ENCODE assay signal across 14 cellular contexts in the genomic region with DNA sequence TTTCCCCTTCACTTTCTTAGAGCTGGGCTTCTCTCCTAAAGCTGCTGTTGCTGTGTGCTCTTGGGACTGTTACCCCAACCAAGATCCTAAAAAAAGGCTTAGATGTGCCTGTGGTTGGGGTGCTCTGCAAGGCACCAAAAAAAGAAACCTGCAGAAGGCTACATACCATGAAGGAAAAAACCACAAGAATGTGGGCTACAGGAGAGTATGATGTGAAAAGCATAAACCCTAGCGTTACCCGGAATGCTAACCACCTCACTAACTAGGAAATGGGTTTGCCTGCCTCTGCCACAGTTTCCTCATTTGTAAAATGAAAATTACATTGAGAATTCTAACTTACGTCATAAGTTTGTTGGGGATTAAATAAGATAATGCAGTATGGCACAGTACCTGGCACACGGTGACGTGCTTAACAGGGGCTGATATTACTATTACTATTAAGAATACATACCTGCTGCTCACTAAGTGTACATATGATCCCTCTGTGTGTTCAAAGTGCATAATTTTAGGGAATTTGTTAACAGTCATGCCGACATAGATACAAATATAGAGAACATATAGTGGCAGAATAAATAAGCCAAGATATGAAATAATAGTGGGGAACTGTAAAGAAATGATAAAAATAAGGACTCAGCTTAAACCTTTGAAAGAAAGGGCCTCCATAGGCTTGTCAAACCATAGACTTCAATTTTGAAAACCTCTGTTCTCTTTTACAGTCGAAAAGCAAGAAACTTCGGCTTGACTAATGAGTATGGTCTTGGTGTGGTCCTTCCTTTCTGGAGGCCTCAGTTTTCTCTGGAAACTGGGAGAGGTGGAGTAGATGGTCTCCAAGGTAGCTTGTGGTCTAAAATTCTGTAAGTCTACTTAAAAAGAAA.
A peak's percentile ranks its signal among the peaks of the same experiment; 100 is the strongest.
DNase-seq lines count a peak whose midpoint lies in the region; ATAC-seq and TF ChIP-seq lines count a peak whose summit lies in the region.
"Had no signal": no experiment of that assay in that cellular context is flagged by ENCODE, and none has a peak within 500 bp of the region (broad histone marks: within the 10 kb centered on the region; RNA-seq: fewer than 3 reads in every experiment).

No MANE protein-coding gene starts in this region.

- no peaks in the 10 kb centered on the region for H3K36me3 Mint-ChIP-seq in T-helper 2 cell treated with Interferon-gamma antibody and Interleukin-4, amounts not matched to agents 5 μg/mL and 100 μg/mL, for 36 hours (ENCODE audit: low read depth)
- H3K36me3 Mint-ChIP-seq in GM23338 (ENCODE audit: low read depth): no peaks in the 10 kb centered on the region

- DNase-seq in A172 (ENCODE audit: low spot score) (peak; percentile 36), DND-41 (peak; percentile 68), iris pigment epithelial cell (ENCODE audit: low read depth) (peak; percentile 61), GM23338 (ENCODE audit: low spot score) (no peak), psoas muscle (no peak)
- DNase-seq in T-helper 2 cell treated with Interferon-gamma antibody and Interleukin-4, amounts not matched to agents 5 μg/mL and 100 μg/mL, for 36 hours (ENCODE audit: low spot score): peak; percentile 43
- DNase-seq: endodermal cell, heart right ventricle, lower lobe of right lung, transverse colon had no signal

- H3K9ac ChIP-seq in DND-41 (ENCODE audit: low read depth, low read length): peak overlapping the region; percentile 46

- intact Hi-C loops in psoas muscle (cut with DNase I): no loop called here

- peak overlapping the region; percentile 77 for H3K4me3 Mint-ChIP-seq in T-helper 2 cell treated with Interferon-gamma antibody and Interleukin-4, amounts not matched to agents 5 μg/mL and 100 μg/mL, for 36 hours
- no peak overlapping the region for H3K4me3 Mint-ChIP-seq in GM23338
- H3K4me3 Mint-ChIP-seq: endodermal cell had no signal

- WGBS in psoas muscle, 3 donors: 92 to 93% (median 92%) methylated on average over 8 of the region's 8 CpGs

- no peaks in the 10 kb centered on the region; the same call in 1 of the 2 replicates for H4K20me1 ChIP-seq in DND-41 (ENCODE audit: insufficient read depth, low read length)
- no peaks in the 10 kb centered on the region for H4K20me1 ChIP-seq in GM23338 (replicated peaks; ENCODE audit: insufficient read depth)

- H3K4me1 Mint-ChIP-seq in T-helper 2 cell treated with Interferon-gamma antibody and Interleukin-4, amounts not matched to agents 5 μg/mL and 100 μg/mL, for 36 hours (ENCODE audit: low read depth): peaks cover 53% of the 10 kb centered on the region
- H3K4me1 Mint-ChIP-seq in GM23338: peaks cover 14% of the 10 kb centered on the region; the same call in 2 of the 3 replicates

- ATAC-seq in DND-41 (ENCODE audit: insufficient read depth, low read depth): peak; percentile 92
- ATAC-seq in GM23338: no peak
- no peak for ATAC-seq in psoas muscle
- no peak for ATAC-seq in HG02588 (IDR thresholded peaks at IDR 0.05; ENCODE audit: unreplicated experiment)
- ATAC-seq in GM19328 (IDR thresholded peaks at IDR 0.05; ENCODE audit: unreplicated experiment): no peak
- ATAC-seq: heart right ventricle, lower lobe of right lung had no signal

- H3K27me3 ChIP-seq in DND-41 (ENCODE audit: insufficient read depth, low read length, poor library complexity) (no peaks in the 10 kb centered on the region), GM23338 (ENCODE audit: insufficient read depth) (no peaks in the 10 kb centered on the region), psoas muscle (ENCODE audit: insufficient read depth in 3 of 3, low read length in 2 of 3) (no peaks in the 10 kb centered on the region)
- H3K27me3 ChIP-seq: heart right ventricle, right atrium auricular region, transverse colon had no signal

- TF ChIP-seq CTCF in DND-41 (IDR thresholded peaks at IDR 0.05; ENCODE audit: borderline replicate concordance, extremely low read depth, low read length, poor library complexity, severe bottlenecking) (peak; percentile 4), GM23338 (conservative IDR thresholded peaks at IDR 0.05; ENCODE audit: low read depth in 2 of 2) (no peak), psoas muscle (IDR thresholded peaks at IDR 0.05) (no peak)

- H3K4me3 ChIP-seq in DND-41 (ENCODE audit: low read depth in 1 of 2, low read length in 2 of 2) (peak overlapping the region in 1 of 2 experiments; percentile 57; a peak in 2 of 4 replicates), GM23338 (no peak overlapping the region), psoas muscle (no peak overlapping the region)
- H3K4me3 ChIP-seq: lower lobe of right lung, right atrium auricular region, transverse colon had no signal

- H3K9me3 ChIP-seq in DND-41 (ENCODE audit: insufficient read depth, low read length, severe bottlenecking): no peaks in the 10 kb centered on the region
- no peaks in the 10 kb centered on the region for H3K9me3 ChIP-seq in psoas muscle
- H3K9me3 ChIP-seq: heart right ventricle, lower lobe of right lung, right atrium auricular region, transverse colon had no signal

- no peaks in the 10 kb centered on the region for H3K27me3 Mint-ChIP-seq in T-helper 2 cell treated with Interferon-gamma antibody and Interleukin-4, amounts not matched to agents 5 μg/mL and 100 μg/mL, for 36 hours (ENCODE audit: low read depth)
- no peaks in the 10 kb centered on the region for H3K27me3 Mint-ChIP-seq in GM23338 (ENCODE audit: insufficient read depth, low read depth, poor library complexity)

- peaks cover 36% of the 10 kb centered on the region for H3K4me1 ChIP-seq in DND-41 (ENCODE audit: insufficient read depth, low read length)
- H3K4me1 ChIP-seq in GM23338 (ENCODE audit: insufficient read depth): no peaks in the 10 kb centered on the region
- no peaks in the 10 kb centered on the region for H3K4me1 ChIP-seq in psoas muscle

- H3K9me3 Mint-ChIP-seq in T-helper 2 cell treated with Interferon-gamma antibody and Interleukin-4, amounts not matched to agents 5 μg/mL and 100 μg/mL, for 36 hours: no peaks in the 10 kb centered on the region
- H3K9me3 Mint-ChIP-seq in GM23338: no peaks in the 10 kb centered on the region
- H3K9me3 Mint-ChIP-seq: endodermal cell had no signal

- H3K27ac ChIP-seq in DND-41 (ENCODE audit: low read length): peak overlapping the region; percentile 83
- no peak overlapping the region; the same call in 1 of the 2 replicates for H3K27ac ChIP-seq in GM23338 (ENCODE audit: low read depth)
- H3K27ac ChIP-seq in psoas muscle: no peak overlapping the region
- H3K27ac ChIP-seq: C4-2B, right atrium auricular region, transverse colon had no signal

- H3K79me2 ChIP-seq in DND-41 (ENCODE audit: insufficient read depth, low read length): no peaks in the 10 kb centered on the region
- no peaks in the 10 kb centered on the region for H3K79me2 ChIP-seq in GM23338 (replicated peaks; ENCODE audit: insufficient read depth)

- no peaks in the 10 kb centered on the region for H3F3A ChIP-seq in GM23338 (replicated peaks; ENCODE audit: low read depth)

- H3K36me3 ChIP-seq in DND-41 (ENCODE audit: insufficient read depth, low read length): no peaks in the 10 kb centered on the region
- H3K36me3 ChIP-seq in GM23338 (ENCODE audit: insufficient read depth): no peaks in the 10 kb centered on the region
- H3K36me3 ChIP-seq in psoas muscle (ENCODE audit: insufficient read depth in 1 of 2, low read depth in 1 of 2): no peaks in the 10 kb centered on the region
- H3K36me3 ChIP-seq: heart right ventricle, lower lobe of right lung, right atrium auricular region, transverse colon had no signal

- H3K9me2 ChIP-seq in GM23338 (ENCODE audit: insufficient read depth): 0 out of 2 replicates have a peak, but pooled peaks cover 2% of the 10 kb centered on the region

- H3K4me2 ChIP-seq in DND-41 (ENCODE audit: insufficient read depth, low read length): peak overlapping the region; percentile 69
- no peak overlapping the region for H3K4me2 ChIP-seq in GM23338

- H3K27ac Mint-ChIP-seq in T-helper 2 cell treated with Interferon-gamma antibody and Interleukin-4, amounts not matched to agents 5 μg/mL and 100 μg/mL, for 36 hours: peak overlapping the region; percentile 86
- no peak overlapping the region for H3K27ac Mint-ChIP-seq in GM23338
- H3K27ac Mint-ChIP-seq: endodermal cell had no signal

- H2AFZ ChIP-seq in DND-41 (ENCODE audit: low read depth, low read length) (peak overlapping the region; percentile 76; the same call in 1 of the 2 replicates), GM23338 (no peak overlapping the region; the same call in 1 of the 2 replicates)

TF ChIP-seq in GM23338, 12 proteins besides CTCF, POLR2A, EP300 and RAD21:
- TF ChIP-seq JUNB (IDR thresholded peaks at IDR 0.05; ENCODE audit: unreplicated experiment) (no peak), EZH2 (IDR thresholded peaks at IDR 0.05; ENCODE audit: low read depth, unreplicated experiment) (no peak)

Comparison
In these comparisons a context has a peak if more than half of its experiments do, and no peak if none do; other contexts are left out.
1. DNase-seq: peak in A172 (single experiment), DND-41 (single experiment), T-helper 2 cell treated with Interferon-gamma antibody and Interleukin-4, amounts not matched to agents 5 μg/mL and 100 μg/mL, for 36 hours (single experiment) and iris pigment epithelial cell (single experiment); none in GM23338 (single experiment) and psoas muscle (0 of 2).